In the genomic region with DNA sequence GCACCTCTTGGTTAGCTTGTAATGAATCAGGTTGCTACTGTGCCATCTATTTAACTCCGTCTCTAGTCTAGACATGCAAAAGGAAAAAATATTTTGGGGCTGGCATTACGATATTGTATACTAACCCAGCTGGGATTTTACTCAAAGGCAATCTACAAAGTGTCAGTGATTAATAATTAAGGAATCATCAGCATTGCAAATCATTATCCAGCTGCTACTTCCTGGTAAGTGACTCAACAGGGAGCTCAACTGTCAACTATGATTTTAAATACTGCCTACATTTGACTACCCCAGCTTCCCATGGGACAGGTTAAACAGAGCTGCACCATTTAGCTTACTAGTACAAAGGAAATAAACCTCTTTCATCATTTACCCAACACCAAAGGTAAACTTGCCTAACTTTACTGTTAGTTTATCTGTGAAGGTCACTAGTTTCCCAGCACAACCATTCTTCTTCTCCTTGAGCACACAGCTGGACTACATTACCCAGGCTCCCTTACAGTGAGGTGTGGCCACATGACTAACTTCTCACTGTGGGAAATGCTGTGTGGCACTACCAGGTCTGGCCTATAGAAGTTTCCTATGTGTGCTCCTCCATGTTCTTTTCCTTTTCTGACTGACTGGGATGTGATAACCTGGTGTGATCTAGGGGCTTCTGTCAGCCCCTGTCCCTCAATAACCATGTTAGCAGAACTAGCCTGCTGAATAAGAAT, we compare ENCODE assay signal across 1 cellular context.
TF ChIP-seq lines count a peak whose summit lies in the region.

No MANE protein-coding gene starts in this region.

TF ChIP-seq in SK-N-SH, 30 proteins besides CTCF, POLR2A, EP300 and RAD21:
- TF ChIP-seq, protein P1, sequence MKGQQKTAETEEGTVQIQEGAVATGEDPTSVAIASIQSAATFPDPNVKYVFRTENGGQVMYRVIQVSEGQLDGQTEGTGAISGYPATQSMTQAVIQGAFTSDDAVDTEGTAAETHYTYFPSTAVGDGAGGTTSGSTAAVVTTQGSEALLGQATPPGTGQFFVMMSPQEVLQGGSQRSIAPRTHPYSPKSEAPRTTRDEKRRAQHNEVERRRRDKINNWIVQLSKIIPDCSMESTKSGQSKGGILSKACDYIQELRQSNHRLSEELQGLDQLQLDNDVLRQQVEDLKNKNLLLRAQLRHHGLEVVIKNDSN (IDR thresholded peaks at IDR 0.05; ENCODE audit: borderline replicate concordance, low read depth) = peak; percentile 72; the same call in 1 of the 2 replicates
- no peak for TF ChIP-seq TAF1 (IDR thresholded peaks at IDR 0.05; ENCODE audit: borderline replicate concordance, low read depth, low read length)
